In the genomic region with DNA sequence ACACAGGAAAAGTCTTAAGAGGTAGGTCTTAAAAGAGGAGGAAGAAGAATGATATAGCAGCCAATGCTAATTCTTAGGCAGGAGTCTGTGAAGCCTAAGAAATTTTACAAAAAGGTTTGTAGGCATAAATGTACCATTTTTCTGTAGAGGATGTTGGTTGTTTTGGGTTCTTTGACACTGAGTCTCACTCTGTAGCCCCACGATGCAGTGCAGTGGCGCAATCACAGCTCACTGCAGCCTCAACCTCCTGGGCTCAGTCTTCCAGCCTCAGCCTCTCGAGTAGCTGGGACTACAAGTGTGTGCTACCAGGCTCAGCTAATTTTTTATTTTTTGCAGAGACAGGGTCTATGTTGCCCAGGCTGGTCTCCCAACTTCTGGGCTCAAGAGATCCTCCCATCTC, we compare ENCODE assay signal across 30 cellular contexts.
"Had no signal": no experiment of that assay in that cellular context is flagged by ENCODE, and none has a peak within 500 bp of the region (broad histone marks: within the 10 kb centered on the region; RNA-seq: fewer than 3 reads in every experiment).

No MANE protein-coding gene starts in this region.

- H3K36me3 Mint-ChIP-seq: activated naive CD8-positive, alpha-beta T cell had no signal

- FAIRE-seq: kidney had no signal

- H2AFZ ChIP-seq: neural progenitor cell had no signal

- H3K27ac ChIP-seq: adrenal gland, gastroesophageal sphincter, right atrium auricular region, suprapubic skin, tibial nerve had no signal

- H3K9ac ChIP-seq: neural progenitor cell had no signal

- H3K27ac Mint-ChIP-seq: activated CD4-positive, alpha-beta T cell treated with anti-CD3 and anti-CD28 coated beads for 36 hours; activated CD8-positive, alpha-beta memory T cell treated with anti-CD3 and anti-CD28 coated beads, Interleukin-2, amount 10 ng/mL, durations not matched to agents 7 days and 5 days; activated CD8-positive, alpha-beta T cell treated with anti-CD3 and anti-CD28 coated beads, Interleukin-2, amount 10 ng/mL, durations not matched to agents 7 days and 5 days; activated naive CD8-positive, alpha-beta T cell; activated T-cell treated with anti-CD3 and anti-CD28 coated beads, Interleukin-2, amount 50 U/mL, for 72 hours; neural progenitor cell had no signal

- H3K4me3 ChIP-seq: adrenal gland, gastroesophageal sphincter, neural progenitor cell, right atrium auricular region, suprapubic skin, tibial nerve had no signal

- H3K4me3 Mint-ChIP-seq: activated CD4-positive, alpha-beta T cell treated with anti-CD3 and anti-CD28 coated beads for 36 hours; activated CD8-positive, alpha-beta memory T cell treated with anti-CD3 and anti-CD28 coated beads, Interleukin-2, amount 10 ng/mL, durations not matched to agents 7 days and 5 days; activated CD8-positive, alpha-beta T cell treated with anti-CD3 and anti-CD28 coated beads, Interleukin-2, amount 10 ng/mL, durations not matched to agents 7 days and 5 days; activated naive CD8-positive, alpha-beta T cell; activated T-cell treated with anti-CD3 and anti-CD28 coated beads, Interleukin-2, amount 50 U/mL, for 72 hours; brain; neural progenitor cell; stimulated activated naive B cell treated with anti-CD40 and anti-IgM and Interleukin-4, amounts not matched to agents 10 μg/mL and 1 μg/mL and 100 μg/mL, for 72 hours; T-helper 2 cell treated with Interferon-gamma antibody and Interleukin-4, amounts not matched to agents 5 μg/mL and 100 μg/mL, for 36 hours had no signal

- H3K27me3 Mint-ChIP-seq: activated CD4-positive, alpha-beta T cell treated with anti-CD3 and anti-CD28 coated beads for 36 hours; activated CD8-positive, alpha-beta memory T cell treated with anti-CD3 and anti-CD28 coated beads, Interleukin-2, amount 10 ng/mL, durations not matched to agents 7 days and 5 days; activated naive CD8-positive, alpha-beta T cell; brain; naive thymus-derived CD4-positive, alpha-beta T cell; stimulated activated naive B cell treated with anti-CD40 and anti-IgM and Interleukin-4, amounts not matched to agents 10 μg/mL and 1 μg/mL and 100 μg/mL, for 72 hours had no signal

- H3K9me3 ChIP-seq: adrenal gland, gastroesophageal sphincter, right atrium auricular region, suprapubic skin, tibial nerve had no signal

- H3K4me1 ChIP-seq: suprapubic skin had no signal

- H3K36me3 ChIP-seq: adrenal gland, gastroesophageal sphincter, neural progenitor cell, right atrium auricular region, suprapubic skin had no signal

- ATAC-seq: activated CD4-positive, alpha-beta T cell treated with anti-CD3 and anti-CD28 coated beads for 36 hours; activated CD8-positive, alpha-beta memory T cell treated with anti-CD3 and anti-CD28 coated beads, Interleukin-2, amount 10 ng/mL, durations not matched to agents 7 days and 5 days; activated CD8-positive, alpha-beta T cell treated with anti-CD3 and anti-CD28 coated beads, Interleukin-2, amount 10 ng/mL, durations not matched to agents 7 days and 5 days; activated T-cell treated with anti-CD3 and anti-CD28 coated beads, Interleukin-2, amount 50 U/mL, for 72 hours; gastroesophageal sphincter; left colon; naive thymus-derived CD4-positive, alpha-beta T cell; stimulated activated naive B cell treated with anti-CD40 and anti-IgM and Interleukin-4, amounts not matched to agents 10 μg/mL and 1 μg/mL and 100 μg/mL, for 72 hours had no signal

- H3K9me3 Mint-ChIP-seq: activated T-cell treated with anti-CD3 and anti-CD28 coated beads, Interleukin-2, amount 50 U/mL, for 72 hours; naive thymus-derived CD4-positive, alpha-beta T cell; stimulated activated naive B cell treated with anti-CD40 and anti-IgM and Interleukin-4, amounts not matched to agents 10 μg/mL and 1 μg/mL and 100 μg/mL, for 72 hours; T-helper 2 cell treated with Interferon-gamma antibody and Interleukin-4, amounts not matched to agents 5 μg/mL and 100 μg/mL, for 36 hours had no signal

- DNase-seq: activated CD4-positive, alpha-beta T cell treated with anti-CD3 and anti-CD28 coated beads for 36 hours; activated CD4-positive, CD25-positive, alpha-beta regulatory T cell; activated CD8-positive, alpha-beta memory T cell treated with anti-CD3 and anti-CD28 coated beads, Interleukin-2, amount 10 ng/mL, durations not matched to agents 7 days and 5 days; activated CD8-positive, alpha-beta T cell treated with anti-CD3 and anti-CD28 coated beads, Interleukin-2, amount 10 ng/mL, durations not matched to agents 7 days and 5 days; activated naive CD4-positive, alpha-beta T cell; activated T-cell treated with anti-CD3 and anti-CD28 coated beads, Interleukin-2, amount 50 U/mL, for 72 hours; adrenal gland; aorta; caudate nucleus; dermis blood vessel endothelial cell; effector CD4-positive, alpha-beta T cell; hippocampal formation; kidney; left colon; mammary epithelial cell; midbrain; naive thymus-derived CD4-positive, alpha-beta T cell; occipital lobe; stimulated activated CD4-positive, alpha-beta T cell treated with anti-CD3 and anti-CD28 coated beads, Interleukin-15, amount 100 ng/mL, for 24 hours; stimulated activated CD4-positive, alpha-beta T cell treated with anti-CD3 and anti-CD28 coated beads, Interleukin-2, amount 100 ng/mL, for 24 hours; stimulated activated naive B cell treated with anti-CD40 and anti-IgM and Interleukin-4, amounts not matched to agents 10 μg/mL and 1 μg/mL and 100 μg/mL, for 72 hours; T-helper 1 cell had no signal

- H3K27me3 ChIP-seq: adrenal gland, gastroesophageal sphincter, neural progenitor cell, right atrium auricular region, suprapubic skin, tibial nerve had no signal
